Comparison of ENCODE assay signal across 12 cellular contexts in genomic region chr4:3145251-3145908, GRCh38.
DNase-seq lines count a peak whose midpoint lies in the region; ATAC-seq and TF ChIP-seq lines count a peak whose summit lies in the region.
"Had no signal": no experiment of that assay in that cellular context is flagged by ENCODE, and none has a peak within 500 bp of the region (broad histone marks: within the 10 kb centered on the region; RNA-seq: fewer than 3 reads in every experiment).

No MANE protein-coding gene starts in this region.

- POLR2A ChIA-PET in OCI-LY7 (lab: Charles Lee), result no interaction called here

- H3K36me3 ChIP-seq in heart left ventricle (peaks cover 5 to 100% (median 97%) of the 10 kb centered on the region in 9 donors), OCI-LY7 (ENCODE audit: insufficient read depth, low read length) (peaks cover 89% of the 10 kb centered on the region), fibroblast of lung (ENCODE audit: control insufficient read depth, insufficient read depth, low read length) (peaks cover 13% of the 10 kb centered on the region), thyroid gland (peaks cover 29 to 32% of the 10 kb centered on the region in 2 donors)

- TF ChIP-seq CTCF in heart left ventricle (IDR thresholded peaks at IDR 0.05), result peak in 7 of 12 donors; percentile 6 to 32 (median 25)
- TF ChIP-seq CTCF in OCI-LY7 (conservative IDR thresholded peaks at IDR 0.05; ENCODE audit: low read length), result peak; percentile 57; the same call in 1 of the 2 replicates
- TF ChIP-seq CTCF in fibroblast of lung (conservative IDR thresholded peaks at IDR 0.05 in 1 of 2, IDR thresholded peaks at IDR 0.05 in 1 of 2; ENCODE audit: low read depth in 1 of 2, low read length in 2 of 2), result peak in 1 of 2 donors; percentile 26
- peak in 1 of 6 experiments; percentile 5 for TF ChIP-seq CTCF in thyroid gland (IDR thresholded peaks at IDR 0.05)

- H3K4me3 ChIP-seq in heart left ventricle, result no peak overlapping the region
- H3K4me3 ChIP-seq in OCI-LY7 (ENCODE audit: low read depth, low read length, poor library complexity, severe bottlenecking), result no peak overlapping the region
- no peak overlapping the region for H3K4me3 ChIP-seq in fibroblast of lung (replicated peaks in 1 of 4; ENCODE audit: control extremely low read depth in 1 of 4, insufficient read depth in 1 of 4, low read depth in 3 of 4, low read length in 4 of 4)
- H3K4me3 ChIP-seq in thyroid gland (replicated peaks in 1 of 3), result no peak overlapping the region
- H3K4me3 ChIP-seq: tibial nerve had no signal

- H3K27me3 ChIP-seq in heart left ventricle, result no peaks in the 10 kb centered on the region
- H3K27me3 ChIP-seq in fibroblast of lung (ENCODE audit: control insufficient read depth, insufficient read depth, low read length), result no peaks in the 10 kb centered on the region
- H3K27me3 ChIP-seq in thyroid gland, result no peaks in the 10 kb centered on the region
- H3K27me3 ChIP-seq: tibial nerve had no signal

- 82 to 95% (median 89%) methylated on average over 1 of the region's 1 CpG for WGBS in heart left ventricle, 4 donors
- WGBS in thyroid gland, 2 donors, result 83 to 87% methylated on average over 1 of the region's 1 CpG

- H3K9me3 ChIP-seq in heart left ventricle (no peaks in the 10 kb centered on the region), OCI-LY7 (ENCODE audit: low read length) (no peaks in the 10 kb centered on the region), fibroblast of lung (ENCODE audit: control insufficient read depth, insufficient read depth, low read depth, low read length) (no peaks in the 10 kb centered on the region), thyroid gland (no peaks in the 10 kb centered on the region)
- H3K9me3 ChIP-seq: tibial nerve had no signal

- no peak overlapping the region for H3K27ac ChIP-seq in heart left ventricle
- H3K27ac ChIP-seq in OCI-LY7 (ENCODE audit: low read depth, low read length, poor library complexity, severe bottlenecking), result no peak overlapping the region
- no peak overlapping the region for H3K27ac ChIP-seq in fibroblast of lung (ENCODE audit: insufficient read depth, low read length)
- H3K27ac ChIP-seq in thyroid gland, result no peak overlapping the region
- H3K27ac ChIP-seq: tibial nerve had no signal

- H4K20me1 ChIP-seq in OCI-LY7 (ENCODE audit: insufficient read depth, low read length) (no peaks in the 10 kb centered on the region), fibroblast of lung (ENCODE audit: control insufficient read depth, extremely low read depth, insufficient read depth, low read length) (no peaks in the 10 kb centered on the region)

- no TSS peak for BruUV-seq in OCI-LY7 (replicated peaks; lab: Mats Ljungman, UMichigan)

- ATAC-seq in heart left ventricle (no peak), left ventricle myocardium superior (no peak), HG03439 (IDR thresholded peaks at IDR 0.05; ENCODE audit: unreplicated experiment) (no peak), GM21737 (IDR thresholded peaks at IDR 0.05; ENCODE audit: unreplicated experiment) (no peak)

- no peaks in the 10 kb centered on the region for H3K9me2 ChIP-seq in OCI-LY7 (ENCODE audit: insufficient read depth, low read length)

- no peaks in the 10 kb centered on the region for H3K4me1 ChIP-seq in heart left ventricle
- no peaks in the 10 kb centered on the region for H3K4me1 ChIP-seq in OCI-LY7 (ENCODE audit: insufficient read depth, low read length, poor library complexity, severe bottlenecking)
- H3K4me1 ChIP-seq in fibroblast of lung (ENCODE audit: control insufficient read depth, extremely low read depth, insufficient read depth, low read length), result no peaks in the 10 kb centered on the region
- H3K4me1 ChIP-seq in thyroid gland, result no peaks in the 10 kb centered on the region
- H3K4me1 ChIP-seq: tibial nerve had no signal

- CTCF ChIA-PET in OCI-LY7 (lab: Charles Lee; ENCODE audit: unreplicated experiment), result no interaction called here

- DNase-seq in heart left ventricle, result no peak
- no peak for DNase-seq in left ventricle myocardium superior
- no peak for DNase-seq in OCI-LY7 (ENCODE audit: low spot score)
- peak; percentile 40 to 60 for DNase-seq in fibroblast of lung (ENCODE audit: low read depth in 2 of 2)
- peak; percentile 64 for DNase-seq in superior temporal gyrus (ENCODE audit: extremely low spot score)
- no peak for DNase-seq in thyroid gland
- DNase-seq: activated CD4-positive, alpha-beta T cell treated with anti-CD3 and anti-CD28 coated beads, Interleukin-2, amount 50 U/mL, for 48 hours; activated naive CD4-positive, alpha-beta T cell treated with anti-CD3 and anti-CD28 coated beads for 36 hours; kidney glomerular epithelial cell had no signal

- H3K4me2 ChIP-seq in OCI-LY7 (ENCODE audit: low read length) (no peak overlapping the region), fibroblast of lung (ENCODE audit: extremely low read depth, insufficient read depth, low read length) (no peak overlapping the region)

- no peaks in the 10 kb centered on the region for H3K79me2 ChIP-seq in OCI-LY7 (ENCODE audit: insufficient read depth, low read depth, low read length)
- H3K79me2 ChIP-seq in fibroblast of lung (ENCODE audit: control insufficient read depth, insufficient read depth, low read length), result no peaks in the 10 kb centered on the region

- intact Hi-C loops in heart left ventricle (cut with DNase I) (loop anchor here in 1 of 10 donors (5.0 kb wide), 1 partner anchor 297 kb away; the partner anchor contains the start of gene HGFAC), left ventricle myocardium superior (cut with micrococcal nuclease) (no loop called here), OCI-LY7 (cut with micrococcal nuclease; ENCODE audit: unreplicated experiment) (no loop called here), thyroid gland (cut with DNase I) (no loop called here)

- TF ChIP-seq POLR2A in heart left ventricle (IDR thresholded peaks at IDR 0.05) (no peak), thyroid gland (IDR thresholded peaks at IDR 0.05) (no peak)

- H3K9ac ChIP-seq in fibroblast of lung (ENCODE audit: insufficient read depth, low read length), result no peak overlapping the region

- no peak overlapping the region for H2AFZ ChIP-seq in OCI-LY7 (ENCODE audit: low read length)
- no peak overlapping the region for H2AFZ ChIP-seq in fibroblast of lung (ENCODE audit: low read length)

Comparison
In these comparisons a context has a peak if more than half of its experiments do, and no peak if none do; other contexts are left out.
1. DNase-seq: peak in fibroblast of lung (2 of 2) and superior temporal gyrus (single experiment); none in heart left ventricle (0 of 5), left ventricle myocardium superior (single experiment), OCI-LY7 (single experiment) and thyroid gland (0 of 2).